In genomic region chr10:27950165-27950564, GRCh38 we compare ENCODE assay signal across 23 cellular contexts. TPM values are rescaled to one million over a fixed set of nuclear protein-coding genes. Genes with fewer than 3 reads are reported as not detected.
"Had no signal": no experiment of that assay in that cellular context is flagged by ENCODE, and none has a peak within 500 bp of the region (broad histone marks: within the 10 kb centered on the region; RNA-seq: fewer than 3 reads in every experiment).

No MANE protein-coding gene starts in this region.

- DNase-seq: Karpas-422, KG1, NCI-H1092, NCI-H1105 treated with DMSO at 0.1 percent for 48 hours, NCI-H1417 treated with DMSO at 0.1 percent for 48 hours, NCI-H146, NCI-H1694 treated with DMSO at 0.1 percent for 48 hours, NCI-H1930, NCI-H2081, NCI-H2171, NCI-H226, NCI-H446, NCI-H510A, NCI-H524 treated with DMSO at 0.1 percent for 48 hours, NCI-H69, NCI-H774, Right ventricle myocardium superior, RPMI8226, SIG-M5 had no signal

- H3K4me3 ChIP-seq: MG63, SJSA1, SK-N-MC had no signal

- H3K27me3 ChIP-seq: MG63, SJSA1 had no signal

- H3K36me3 ChIP-seq: MG63, SJSA1 had no signal

- H3K9me3 ChIP-seq: MG63, SJSA1 had no signal

- H3K27ac ChIP-seq: SJSA1, SK-N-MC had no signal

RNA-seq across cellular contexts. Expression of gene ODAD2, which starts 48.7 kb away (rescaled TPM):
- total RNA-seq: HT-29, Right ventricle myocardium superior had no signal
